1 cellular context compared by ENCODE assay signal in the genomic region with DNA sequence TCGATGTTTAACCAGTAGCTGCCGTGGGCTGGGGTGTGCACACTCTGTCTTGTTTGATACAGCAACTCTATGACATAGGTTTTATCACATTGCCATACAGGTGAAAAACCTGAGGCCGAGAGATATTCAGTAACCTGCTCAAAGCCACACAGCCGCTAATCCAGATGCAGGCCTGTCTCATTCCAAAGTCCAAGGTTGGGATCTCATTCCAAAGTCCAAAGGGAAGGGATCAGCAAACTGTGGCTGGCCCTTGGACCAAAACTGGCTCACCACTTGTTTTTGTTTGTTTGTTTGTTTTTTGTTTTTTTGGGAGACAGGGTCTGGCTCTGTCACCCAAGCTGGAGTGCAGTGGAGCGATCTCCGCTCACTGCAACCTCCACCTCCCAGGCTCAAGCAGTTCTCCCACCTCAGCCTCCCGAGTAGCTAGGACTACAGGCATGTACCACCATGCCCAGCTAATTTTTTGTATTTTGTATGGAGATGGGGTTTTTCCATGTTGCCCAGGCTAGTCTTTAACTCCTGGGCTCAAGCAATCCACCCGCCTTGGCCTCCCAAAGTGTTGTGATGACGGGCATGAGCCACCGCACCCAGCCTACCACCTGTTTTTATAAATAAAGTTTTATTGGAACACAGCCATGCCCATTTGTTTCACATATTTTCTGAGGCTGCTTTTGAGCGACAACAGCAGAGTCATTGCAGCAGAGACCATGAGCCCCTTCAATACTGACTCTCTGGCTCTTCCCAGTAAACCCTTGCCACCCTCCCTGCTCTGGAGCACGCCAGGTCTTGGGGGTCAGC.
TF ChIP-seq lines count a peak whose summit lies in the region.

No MANE protein-coding gene starts in this region.

TF ChIP-seq in HepG2, 621 proteins besides CTCF, POLR2A, EP300 and RAD21 (continued from another document and continues in another):
- TF ChIP-seq SNAPC4 (CRISPR knock-in tag; IDR thresholded peaks at IDR 0.05) (no peak), TCF7 (IDR thresholded peaks at IDR 0.05; ENCODE audit: low read depth) (no peak), NFYB (CRISPR knock-in tag; IDR thresholded peaks at IDR 0.05) (no peak), ZNF354B (CRISPR knock-in tag; IDR thresholded peaks at IDR 0.05) (no peak), ZFP82 (CRISPR knock-in tag; IDR thresholded peaks at IDR 0.05; ENCODE audit: borderline replicate concordance) (no peak), FOXC1 (CRISPR knock-in tag; IDR thresholded peaks at IDR 0.05; ENCODE audit: borderline replicate concordance) (no peak), HCFC1 (IDR thresholded peaks at IDR 0.05; ENCODE audit: low read depth, low read length) (no peak), ZNF160 (CRISPR knock-in tag; IDR thresholded peaks at IDR 0.05) (no peak), GATAD1 (CRISPR knock-in tag; IDR thresholded peaks at IDR 0.05) (no peak), SMAD1 (CRISPR knock-in tag; IDR thresholded peaks at IDR 0.05; ENCODE audit: borderline replicate concordance, low read depth) (no peak), KDM5A (IDR thresholded peaks at IDR 0.05; ENCODE audit: borderline replicate concordance, low read length) (no peak), ZMYM2 (CRISPR knock-in tag; IDR thresholded peaks at IDR 0.05) (peak; percentile 56; the same call in 1 of the 2 replicates), ZNF510 (CRISPR knock-in tag; IDR thresholded peaks at IDR 0.05; ENCODE audit: low read depth) (no peak), NFKB2 (CRISPR knock-in tag; IDR thresholded peaks at IDR 0.05; ENCODE audit: borderline replicate concordance) (no peak), U2AF2 (IDR thresholded peaks at IDR 0.05; ENCODE audit: low read depth, low read length) (no peak), MED1 (CRISPR knock-in tag; IDR thresholded peaks at IDR 0.05) (0 out of 2 replicates have a peak, but pooled peaks have one; percentile 26), HNF4G (IDR thresholded peaks at IDR 0.05; ENCODE audit: borderline replicate concordance, low read depth, low read length) (peak; percentile 79), HNF4G (CRISPR knock-in tag; IDR thresholded peaks at IDR 0.05; ENCODE audit: borderline replicate concordance, low read depth) (peak; percentile 34; the same call in 1 of the 2 replicates), MBD4 (IDR thresholded peaks at IDR 0.05; ENCODE audit: borderline replicate concordance, low read length) (no peak), ZBTB33 (CRISPR knock-in tag; IDR thresholded peaks at IDR 0.05) (peak; percentile 94), ARID5B (CRISPR knock-in tag; IDR thresholded peaks at IDR 0.05) (0 out of 2 replicates have a peak, but pooled peaks have one; percentile 12), ZFP37 (CRISPR knock-in tag; IDR thresholded peaks at IDR 0.05; ENCODE audit: borderline replicate concordance) (no peak), NCOR1 (IDR thresholded peaks at IDR 0.05; ENCODE audit: borderline replicate concordance, low read length) (peak; percentile 89), FOXP4 (CRISPR knock-in tag; IDR thresholded peaks at IDR 0.05) (peak; percentile 60), ZNF720 (CRISPR knock-in tag; IDR thresholded peaks at IDR 0.05) (no peak)
- TF ChIP-seq, protein P1, sequence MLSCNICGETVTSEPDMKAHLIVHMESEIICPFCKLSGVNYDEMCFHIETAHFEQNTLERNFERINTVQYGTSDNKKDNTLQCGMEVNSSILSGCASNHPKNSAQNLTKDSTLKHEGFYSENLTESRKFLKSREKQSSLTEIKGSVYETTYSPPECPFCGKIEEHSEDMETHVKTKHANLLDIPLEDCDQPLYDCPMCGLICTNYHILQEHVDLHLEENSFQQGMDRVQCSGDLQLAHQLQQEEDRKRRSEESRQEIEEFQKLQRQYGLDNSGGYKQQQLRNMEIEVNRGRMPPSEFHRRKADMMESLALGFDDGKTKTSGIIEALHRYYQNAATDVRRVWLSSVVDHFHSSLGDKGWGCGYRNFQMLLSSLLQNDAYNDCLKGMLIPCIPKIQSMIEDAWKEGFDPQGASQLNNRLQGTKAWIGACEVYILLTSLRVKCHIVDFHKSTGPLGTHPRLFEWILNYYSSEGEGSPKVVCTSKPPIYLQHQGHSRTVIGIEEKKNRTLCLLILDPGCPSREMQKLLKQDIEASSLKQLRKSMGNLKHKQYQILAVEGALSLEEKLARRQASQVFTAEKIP (CRISPR knock-in tag; IDR thresholded peaks at IDR 0.05; ENCODE audit: borderline replicate concordance), result no peak
- TF ChIP-seq, protein P2, sequence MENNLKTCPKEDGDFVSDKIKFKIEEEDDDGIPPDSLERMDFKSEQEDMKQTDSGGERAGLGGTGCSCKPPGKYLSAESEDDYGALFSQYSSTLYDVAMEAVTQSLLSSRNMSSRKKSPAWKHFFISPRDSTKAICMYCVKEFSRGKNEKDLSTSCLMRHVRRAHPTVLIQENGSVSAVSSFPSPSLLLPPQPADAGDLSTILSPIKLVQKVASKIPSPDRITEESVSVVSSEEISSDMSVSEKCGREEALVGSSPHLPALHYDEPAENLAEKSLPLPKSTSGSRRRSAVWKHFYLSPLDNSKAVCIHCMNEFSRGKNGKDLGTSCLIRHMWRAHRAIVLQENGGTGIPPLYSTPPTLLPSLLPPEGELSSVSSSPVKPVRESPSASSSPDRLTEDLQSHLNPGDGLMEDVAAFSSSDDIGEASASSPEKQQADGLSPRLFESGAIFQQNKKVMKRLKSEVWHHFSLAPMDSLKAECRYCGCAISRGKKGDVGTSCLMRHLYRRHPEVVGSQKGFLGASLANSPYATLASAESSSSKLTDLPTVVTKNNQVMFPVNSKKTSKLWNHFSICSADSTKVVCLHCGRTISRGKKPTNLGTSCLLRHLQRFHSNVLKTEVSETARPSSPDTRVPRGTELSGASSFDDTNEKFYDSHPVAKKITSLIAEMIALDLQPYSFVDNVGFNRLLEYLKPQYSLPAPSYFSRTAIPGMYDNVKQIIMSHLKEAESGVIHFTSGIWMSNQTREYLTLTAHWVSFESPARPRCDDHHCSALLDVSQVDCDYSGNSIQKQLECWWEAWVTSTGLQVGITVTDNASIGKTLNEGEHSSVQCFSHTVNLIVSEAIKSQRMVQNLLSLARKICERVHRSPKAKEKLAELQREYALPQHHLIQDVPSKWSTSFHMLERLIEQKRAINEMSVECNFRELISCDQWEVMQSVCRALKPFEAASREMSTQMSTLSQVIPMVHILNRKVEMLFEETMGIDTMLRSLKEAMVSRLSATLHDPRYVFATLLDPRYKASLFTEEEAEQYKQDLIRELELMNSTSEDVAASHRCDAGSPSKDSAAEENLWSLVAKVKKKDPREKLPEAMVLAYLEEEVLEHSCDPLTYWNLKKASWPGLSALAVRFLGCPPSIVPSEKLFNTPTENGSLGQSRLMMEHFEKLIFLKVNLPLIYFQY (CRISPR knock-in tag; IDR thresholded peaks at IDR 0.05; ENCODE audit: borderline replicate concordance), result no peak
- TF ChIP-seq, protein P3, sequence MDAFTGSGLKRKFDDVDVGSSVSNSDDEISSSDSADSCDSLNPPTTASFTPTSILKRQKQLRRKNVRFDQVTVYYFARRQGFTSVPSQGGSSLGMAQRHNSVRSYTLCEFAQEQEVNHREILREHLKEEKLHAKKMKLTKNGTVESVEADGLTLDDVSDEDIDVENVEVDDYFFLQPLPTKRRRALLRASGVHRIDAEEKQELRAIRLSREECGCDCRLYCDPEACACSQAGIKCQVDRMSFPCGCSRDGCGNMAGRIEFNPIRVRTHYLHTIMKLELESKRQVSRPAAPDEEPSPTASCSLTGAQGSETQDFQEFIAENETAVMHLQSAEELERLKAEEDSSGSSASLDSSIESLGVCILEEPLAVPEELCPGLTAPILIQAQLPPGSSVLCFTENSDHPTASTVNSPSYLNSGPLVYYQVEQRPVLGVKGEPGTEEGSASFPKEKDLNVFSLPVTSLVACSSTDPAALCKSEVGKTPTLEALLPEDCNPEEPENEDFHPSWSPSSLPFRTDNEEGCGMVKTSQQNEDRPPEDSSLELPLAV (CRISPR knock-in tag; conservative IDR thresholded peaks at IDR 0.05; ENCODE audit: low read depth), result no peak
